Comparison of ENCODE assay signal across 23 cellular contexts in genomic region chr3:32166654-32167053, GRCh38.
DNase-seq lines count a peak whose midpoint lies in the region; ATAC-seq, FAIRE-seq and TF ChIP-seq lines count a peak whose summit lies in the region.
"Had no signal": no experiment of that assay in that cellular context is flagged by ENCODE, and none has a peak within 500 bp of the region (broad histone marks: within the 10 kb centered on the region; RNA-seq: fewer than 3 reads in every experiment).

No MANE protein-coding gene starts in this region.

- no peaks in the 10 kb centered on the region for H4K20me1 ChIP-seq in HepG2 (ENCODE audit: insufficient read depth, low read length)
- H4K20me1 ChIP-seq: BLaER1 had no signal

- no peak overlapping the region for H4K91ac ChIP-seq in neuronal stem cell (ENCODE audit: low read depth, low read length, poor library complexity)

- no peak overlapping the region for H3K4ac ChIP-seq in neuronal stem cell (ENCODE audit: low read length)

- H3K9me3 Mint-ChIP-seq in activated CD4-positive, alpha-beta memory T cell treated with anti-CD3 and anti-CD28 coated beads, Interleukin-2, amount 10 ng/mL, durations not matched to agents 7 days and 5 days, result no peaks in the 10 kb centered on the region
- peaks cover 5% of the 10 kb centered on the region for H3K9me3 Mint-ChIP-seq in activated CD4-positive, alpha-beta memory T cell treated with anti-CD3 and anti-CD28 coated beads for 36 hours

- TF ChIP-seq CTCF in HepG2 (CRISPR knock-in tag; IDR thresholded peaks at IDR 0.05) (no peak), D721Med (IDR thresholded peaks at IDR 0.05; ENCODE audit: insufficient read depth, missing control alignments) (no peak), esophagus squamous epithelium (IDR thresholded peaks at IDR 0.05) (no peak)

- no peak overlapping the region for H3K4me3 Mint-ChIP-seq in activated CD4-positive, alpha-beta memory T cell treated with anti-CD3 and anti-CD28 coated beads, Interleukin-2, amount 10 ng/mL, durations not matched to agents 7 days and 5 days
- no peak overlapping the region for H3K4me3 Mint-ChIP-seq in activated CD4-positive, alpha-beta memory T cell treated with anti-CD3 and anti-CD28 coated beads for 36 hours
- H3K4me3 Mint-ChIP-seq: B cell; CD4-positive, CD25-positive, alpha-beta regulatory T cell; CD8-positive, alpha-beta T cell; GM23338; H9 had no signal

- TF ChIP-seq RAD21 in HepG2 (CRISPR knock-in tag; IDR thresholded peaks at IDR 0.05), result no peak

- H3K9ac ChIP-seq in HepG2 (ENCODE audit: insufficient read depth, low read depth, low read length), result no peak overlapping the region
- H3K9ac ChIP-seq in neuronal stem cell (ENCODE audit: low read depth, low read length, poor library complexity), result no peak overlapping the region
- H3K9ac ChIP-seq: BLaER1 had no signal

- intact Hi-C loops in activated CD4-positive, alpha-beta memory T cell treated with anti-CD3 and anti-CD28 coated beads for 36 hours (cut with micrococcal nuclease), result no loop called here
- intact Hi-C loops in HepG2 (cut with micrococcal nuclease; ENCODE audit: unreplicated experiment) (no loop called here), esophagus squamous epithelium (cut with DNase I) (no loop called here)

- DNase-seq in activated CD4-positive, alpha-beta memory T cell treated with anti-CD3 and anti-CD28 coated beads, Interleukin-2, amount 10 ng/mL, durations not matched to agents 7 days and 5 days, result no peak
- DNase-seq in activated CD4-positive, alpha-beta memory T cell treated with anti-CD3 and anti-CD28 coated beads for 36 hours, result no peak
- DNase-seq in HepG2 (ENCODE audit: low spot score) (no peak), neuronal stem cell (ENCODE audit: low spot score) (no peak), D721Med (ENCODE audit: insufficient read length, low spot score) (no peak), esophagus squamous epithelium (lab: John Stamatoyannopoulos, UW) (no peak)
- DNase-seq: Calu3; CD4-positive, CD25-positive, alpha-beta regulatory T cell; DMS153; DMS79; EL; GDM1; H9 had no signal

- no peak overlapping the region for H3K23ac ChIP-seq in neuronal stem cell (ENCODE audit: low read depth, low read length, poor library complexity)

- H3K27ac ChIP-seq in HepG2 (ENCODE audit: extremely low read length, insufficient read depth, low read length) (no peak overlapping the region), neuronal stem cell (replicated peaks; ENCODE audit: low read length) (no peak overlapping the region), esophagus squamous epithelium (no peak overlapping the region)
- H3K27ac ChIP-seq: 22Rv1, BLaER1, C4-2B had no signal

- H2BK15ac ChIP-seq in neuronal stem cell (ENCODE audit: low read length), result no peak overlapping the region

- H2BK120ac ChIP-seq in neuronal stem cell (ENCODE audit: low read depth, low read length), result no peak overlapping the region

- in situ Hi-C loops in HepG2 (cut with HindIII; ENCODE audit: extremely low pct_ligation_motif_present, low pct_unique_long_range_greater_than_20kb), result no loop called here

- H2AFZ ChIP-seq in HepG2 (ENCODE audit: low read length) (no peak overlapping the region), neuronal stem cell (ENCODE audit: low read length) (no peak overlapping the region)
- H2AFZ ChIP-seq: GM23338 had no signal

- no peak overlapping the region for H2BK12ac ChIP-seq in neuronal stem cell (ENCODE audit: low read length)

- H3K27ac Mint-ChIP-seq in activated CD4-positive, alpha-beta memory T cell treated with anti-CD3 and anti-CD28 coated beads, Interleukin-2, amount 10 ng/mL, durations not matched to agents 7 days and 5 days, result peak overlapping the region; percentile 14
- no peak overlapping the region for H3K27ac Mint-ChIP-seq in activated CD4-positive, alpha-beta memory T cell treated with anti-CD3 and anti-CD28 coated beads for 36 hours
- H3K27ac Mint-ChIP-seq: B cell; CD4-positive, CD25-positive, alpha-beta regulatory T cell; CD8-positive, alpha-beta T cell; GM23338; H9 had no signal

- peak; percentile 47; the same call in 2 of the 3 replicates for ATAC-seq in HepG2
- no peak for ATAC-seq in GM18907 (IDR thresholded peaks at IDR 0.05; ENCODE audit: unreplicated experiment)
- ATAC-seq: CD8-positive, alpha-beta T cell; GM12878; GM23338; HCT116 had no signal

- CTCF ChIA-PET in activated CD4-positive, alpha-beta memory T cell treated with anti-CD3 and anti-CD28 coated beads, Interleukin-2, amount 10 ng/mL, durations not matched to agents 7 days and 5 days (lab: Charles Lee), result interaction anchor here (1.1 kb wide), 1 partner anchor 150 kb away, joined by 3 read pairs; no protein-coding TSS in a partner anchor
- CTCF ChIA-PET in activated CD4-positive, alpha-beta memory T cell treated with anti-CD3 and anti-CD28 coated beads for 36 hours (lab: Charles Lee), result no interaction called here
- CTCF ChIA-PET in HepG2 (lab: Yijun Ruan, JAX; ENCODE audit: low intra/inter-chr PET ratio, low total read pairs), result no interaction called here

- no peak overlapping the region for H4K8ac ChIP-seq in neuronal stem cell (ENCODE audit: low read depth, low read length)

- H3K4me1 ChIP-seq in HepG2 (ENCODE audit: insufficient read depth, low read length) (peaks cover 16% of the 10 kb centered on the region), neuronal stem cell (ENCODE audit: control insufficient read depth in 2 of 2, insufficient read depth in 1 of 2, low read depth in 1 of 2, low read length in 2 of 2) (no peaks in the 10 kb centered on the region), esophagus squamous epithelium (no peaks in the 10 kb centered on the region)
- H3K4me1 ChIP-seq: BLaER1 had no signal

- H3K27me3 ChIP-seq in HepG2 (ENCODE audit: control insufficient read depth in 1 of 2, insufficient read depth in 2 of 2, low read length in 2 of 2) (no peaks in the 10 kb centered on the region), neuronal stem cell (ENCODE audit: control insufficient read depth in 3 of 3, insufficient read depth in 3 of 3, low read depth in 1 of 3, low read length in 3 of 3) (no peaks in the 10 kb centered on the region), esophagus squamous epithelium (no peaks in the 10 kb centered on the region)
- H3K27me3 ChIP-seq: BLaER1 had no signal

- H3K27me3 Mint-ChIP-seq in activated CD4-positive, alpha-beta memory T cell treated with anti-CD3 and anti-CD28 coated beads, Interleukin-2, amount 10 ng/mL, durations not matched to agents 7 days and 5 days, result no peaks in the 10 kb centered on the region
- H3K27me3 Mint-ChIP-seq in activated CD4-positive, alpha-beta memory T cell treated with anti-CD3 and anti-CD28 coated beads for 36 hours, result no peaks in the 10 kb centered on the region
- H3K27me3 Mint-ChIP-seq: B cell; CD4-positive, CD25-positive, alpha-beta regulatory T cell had no signal

- no peak overlapping the region for H2AK5ac ChIP-seq in neuronal stem cell (ENCODE audit: low read depth, low read length)

- no peak for FAIRE-seq in HepG2 (lab: Jason Lieb, UNC)
- no peak for FAIRE-seq in D721Med (lab: Jason Lieb, UNC)
- FAIRE-seq: A204.1, GM12878 had no signal

- 100% methylated on average over 3 of the region's 4 CpGs for WGBS in HepG2 (ENCODE audit: low lambda C conversion rate)
- no CpG with 5 or more reads among the region's 4 CpGs for WGBS in neuronal stem cell (ENCODE audit: extremely low coverage in 2 of 2, insufficient read length in 2 of 2, insufficient replicate concordance in 1 of 2), 2 donors
- 100% methylated on average over 1 to 2 of the region's 4 CpGs for WGBS in esophagus squamous epithelium, 2 donors

- POLR2A ChIA-PET in activated CD4-positive, alpha-beta memory T cell treated with anti-CD3 and anti-CD28 coated beads, Interleukin-2, amount 10 ng/mL, durations not matched to agents 7 days and 5 days (lab: Charles Lee), result no interaction called here
- POLR2A ChIA-PET in activated CD4-positive, alpha-beta memory T cell treated with anti-CD3 and anti-CD28 coated beads for 36 hours (lab: Charles Lee), result no interaction called here
- POLR2A ChIA-PET in HepG2 (lab: Yijun Ruan, JAX), result no interaction called here

- TF ChIP-seq POLR2A in HepG2 (IDR thresholded peaks at IDR 0.05; ENCODE audit: insufficient read depth in 1 of 2, low read depth in 2 of 2, low read length in 2 of 2) (no peak), esophagus squamous epithelium (IDR thresholded peaks at IDR 0.05) (no peak)

- H2BK5ac ChIP-seq in neuronal stem cell (ENCODE audit: low read length), result no peak overlapping the region

- H3K4me2 ChIP-seq in HepG2 (ENCODE audit: low read depth, low read length) (no peak overlapping the region), neuronal stem cell (ENCODE audit: insufficient read depth, low read length, poor library complexity, severe bottlenecking) (no peak overlapping the region)
- H3K4me2 ChIP-seq: BLaER1, GM23338 had no signal

- H3K14ac ChIP-seq in neuronal stem cell (ENCODE audit: low read length), result peak overlapping the region; percentile 49

- no peaks in the 10 kb centered on the region for H3K4me1 Mint-ChIP-seq in activated CD4-positive, alpha-beta memory T cell treated with anti-CD3 and anti-CD28 coated beads, Interleukin-2, amount 10 ng/mL, durations not matched to agents 7 days and 5 days
- H3K4me1 Mint-ChIP-seq in activated CD4-positive, alpha-beta memory T cell treated with anti-CD3 and anti-CD28 coated beads for 36 hours (ENCODE audit: low read depth), result no peaks in the 10 kb centered on the region
- H3K4me1 Mint-ChIP-seq: B cell; CD4-positive, CD25-positive, alpha-beta regulatory T cell; GM23338; H9 had no signal

- BruUV-seq in HepG2 (replicated peaks; lab: Mats Ljungman, UMichigan), result no TSS peak

- H3K4me3 ChIP-seq in HepG2 (replicated peaks in 1 of 3; ENCODE audit: insufficient read depth in 1 of 3, low read depth in 2 of 3, low read length in 3 of 3) (no peak overlapping the region), neuronal stem cell (ENCODE audit: low read length in 2 of 2) (no peak overlapping the region), esophagus squamous epithelium (no peak overlapping the region)
- H3K4me3 ChIP-seq: BLaER1, GM12878, GM23338 had no signal

- H3K36me3 Mint-ChIP-seq in activated CD4-positive, alpha-beta memory T cell treated with anti-CD3 and anti-CD28 coated beads, Interleukin-2, amount 10 ng/mL, durations not matched to agents 7 days and 5 days (ENCODE audit: low read depth), result peaks cover 59% of the 10 kb centered on the region
- H3K36me3 Mint-ChIP-seq in activated CD4-positive, alpha-beta memory T cell treated with anti-CD3 and anti-CD28 coated beads for 36 hours, result peaks cover 41% of the 10 kb centered on the region

- H3K36me3 ChIP-seq in HepG2 (replicated peaks in 1 of 2; ENCODE audit: control insufficient read depth in 1 of 2, insufficient read depth in 2 of 2, low read length in 2 of 2) (peaks cover 0 to 1% of the 10 kb centered on the region in 2 experiments; a peak in 1 of 5 replicates), neuronal stem cell (replicated peaks in 1 of 2; ENCODE audit: control insufficient read depth in 2 of 2, insufficient read depth in 2 of 2, low read length in 2 of 2) (no peaks in the 10 kb centered on the region), esophagus squamous epithelium (peaks cover 4 to 96% (median 5%) of the 10 kb centered on the region in 3 donors)

- no peak overlapping the region for H3K18ac ChIP-seq in neuronal stem cell (ENCODE audit: low read length)

- TF ChIP-seq EP300 in HepG2 (IDR thresholded peaks at IDR 0.05; ENCODE audit: low read depth in 2 of 2, low read length in 2 of 2), result no peak
- TF ChIP-seq EP300 in HepG2 (CRISPR knock-in tag; IDR thresholded peaks at IDR 0.05; ENCODE audit: borderline replicate concordance), result no peak

- H3K79me2 ChIP-seq in HepG2 (ENCODE audit: insufficient read depth, low read length), result no peaks in the 10 kb centered on the region

- H3K9me3 ChIP-seq in HepG2 (ENCODE audit: low read length), result no peaks in the 10 kb centered on the region
- peaks cover 0 to 2% of the 10 kb centered on the region in 2 donors for H3K9me3 ChIP-seq in neuronal stem cell (replicated peaks in 1 of 2; ENCODE audit: control insufficient read depth in 2 of 2, insufficient read depth in 1 of 2, low read depth in 1 of 2, low read length in 2 of 2)
- no peaks in the 10 kb centered on the region for H3K9me3 ChIP-seq in esophagus squamous epithelium

- H3K79me1 ChIP-seq in neuronal stem cell (ENCODE audit: low read depth, low read length), result no peaks in the 10 kb centered on the region
